In the genomic region with DNA sequence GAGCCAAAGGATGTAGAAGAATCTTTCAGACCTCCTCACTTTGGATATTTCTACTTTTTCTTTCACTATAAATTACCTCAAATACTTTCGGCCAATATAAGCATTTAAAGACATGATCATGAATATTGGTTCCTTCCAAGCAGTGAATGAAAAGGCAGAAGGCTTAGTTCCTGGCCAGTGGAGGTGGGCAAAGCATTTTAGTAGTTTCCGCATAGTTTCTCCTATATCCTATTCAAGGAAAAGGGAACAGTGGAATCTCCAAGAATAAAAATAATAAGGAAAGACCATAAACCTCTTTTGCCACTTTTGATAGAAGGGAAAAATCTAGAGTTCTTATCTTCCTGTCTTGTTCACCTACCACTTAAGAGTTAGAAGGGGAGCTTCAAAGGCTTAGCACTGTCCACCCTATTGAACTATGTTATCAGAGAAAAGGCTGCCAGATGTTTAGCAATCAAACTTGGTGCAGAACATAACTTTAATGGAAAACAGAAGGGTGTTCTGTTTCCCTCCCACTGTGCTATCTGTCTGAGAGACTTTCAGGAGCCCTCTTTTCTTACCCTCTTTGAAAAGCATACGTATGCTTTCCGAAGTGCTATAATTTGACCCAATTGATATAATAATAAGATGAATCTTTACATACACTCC, we compare ENCODE assay signal across 26 cellular contexts.
"Had no signal": no experiment of that assay in that cellular context is flagged by ENCODE, and none has a peak within 500 bp of the region (broad histone marks: within the 10 kb centered on the region; RNA-seq: fewer than 3 reads in every experiment).

No MANE protein-coding gene starts in this region.

- H3K4me1 Mint-ChIP-seq: activated CD4-positive, alpha-beta memory T cell treated with anti-CD3 and anti-CD28 coated beads, Interleukin-2, amount 10 ng/mL, durations not matched to agents 7 days and 5 days; activated CD8-positive, alpha-beta memory T cell treated with anti-CD3 and anti-CD28 coated beads, Interleukin-2, amount 10 ng/mL, durations not matched to agents 7 days and 5 days; activated naive CD8-positive, alpha-beta T cell treated with anti-CD3 and anti-CD28 coated beads for 36 hours had no signal

- H3K36me3 Mint-ChIP-seq: activated CD8-positive, alpha-beta memory T cell treated with anti-CD3 and anti-CD28 coated beads, Interleukin-2, amount 10 ng/mL, durations not matched to agents 7 days and 5 days; activated naive CD8-positive, alpha-beta T cell treated with anti-CD3 and anti-CD28 coated beads for 36 hours had no signal

- ATAC-seq: activated CD8-positive, alpha-beta memory T cell treated with anti-CD3 and anti-CD28 coated beads, Interleukin-2, amount 10 ng/mL, durations not matched to agents 7 days and 5 days; PC-3 had no signal

- H3K27ac Mint-ChIP-seq: activated CD4-positive, alpha-beta memory T cell treated with anti-CD3 and anti-CD28 coated beads, Interleukin-2, amount 10 ng/mL, durations not matched to agents 7 days and 5 days; activated CD8-positive, alpha-beta memory T cell treated with anti-CD3 and anti-CD28 coated beads, Interleukin-2, amount 10 ng/mL, durations not matched to agents 7 days and 5 days; activated naive CD8-positive, alpha-beta T cell treated with anti-CD3 and anti-CD28 coated beads for 36 hours had no signal

- H3K4me3 Mint-ChIP-seq: activated CD4-positive, alpha-beta memory T cell treated with anti-CD3 and anti-CD28 coated beads, Interleukin-2, amount 10 ng/mL, durations not matched to agents 7 days and 5 days; activated CD8-positive, alpha-beta memory T cell treated with anti-CD3 and anti-CD28 coated beads, Interleukin-2, amount 10 ng/mL, durations not matched to agents 7 days and 5 days; activated naive CD8-positive, alpha-beta T cell treated with anti-CD3 and anti-CD28 coated beads for 36 hours had no signal

- H3K9me3 Mint-ChIP-seq: activated CD4-positive, alpha-beta memory T cell treated with anti-CD3 and anti-CD28 coated beads, Interleukin-2, amount 10 ng/mL, durations not matched to agents 7 days and 5 days; activated naive CD8-positive, alpha-beta T cell treated with anti-CD3 and anti-CD28 coated beads for 36 hours had no signal

- H3K27me3 Mint-ChIP-seq: activated CD4-positive, alpha-beta memory T cell treated with anti-CD3 and anti-CD28 coated beads, Interleukin-2, amount 10 ng/mL, durations not matched to agents 7 days and 5 days had no signal

- DNase-seq: activated CD4-positive, alpha-beta memory T cell treated with anti-CD3 and anti-CD28 coated beads, Interleukin-2, amount 10 ng/mL, durations not matched to agents 7 days and 5 days; activated CD4-positive, alpha-beta T cell treated with anti-CD3 and anti-CD28 coated beads for 1 hour; activated CD4-positive, alpha-beta T cell treated with anti-CD3 and anti-CD28 coated beads for 48 hours; activated CD4-positive, CD25-positive, alpha-beta regulatory T cell; activated CD8-positive, alpha-beta memory T cell treated with anti-CD3 and anti-CD28 coated beads for 24 hours; activated CD8-positive, alpha-beta memory T cell treated with anti-CD3 and anti-CD28 coated beads, Interleukin-2, amount 10 ng/mL, durations not matched to agents 7 days and 5 days; activated CD8-positive, alpha-beta memory T cell treated with anti-CD3 and anti-CD28 coated beads, Interleukin-2, amount 50 U/mL, for 48 hours; activated effector memory CD4-positive, alpha-beta T cell treated with Interleukin-2 at 50 U/mL for 16 hours; activated naive CD4-positive, alpha-beta T cell treated with anti-CD3 and anti-CD28 coated beads, Interleukin-2, amount 50 U/mL, for 16 hours; activated naive CD8-positive, alpha-beta T cell treated with anti-CD3 and anti-CD28 coated beads for 36 hours; activated T-cell treated with anti-CD3 and anti-CD28 coated beads, Interleukin-2, amount 50 U/mL, for 48 hours; amniotic stem cell; NCI-H1092 treated with DMSO at 0.1 percent for 48 hours; NCI-H1417; NCI-H146; NCI-H1930; NCI-H510A; NCI-H526; NCI-H748 treated with DMSO at 0.1 percent for 48 hours; NK-92 treated with Interleukin-12 subunit alpha and Interleukin-12 subunit beta, amount 100 ng/mL, for 24 hours; PC-3; Peyer's patch; RPMI8226; SHP77 treated with DMSO at 0.1 percent for 48 hours; T1000; WERI-Rb-1 had no signal
